Comparison of ENCODE assay signal across 8 cellular contexts in genomic region chr6:119347466-119348307, GRCh38. TPM values are rescaled to one million over a fixed set of nuclear protein-coding genes. Genes with fewer than 3 reads are reported as not detected.
DNase-seq lines count a peak whose midpoint lies in the region; ATAC-seq and TF ChIP-seq lines count a peak whose summit lies in the region.

No MANE protein-coding gene starts in this region.

- in situ Hi-C loops in GM18951 (cut with MboI; ENCODE audit: low sequenced_read_pairs, unreplicated experiment) (loop anchor here (10.0 kb wide), 1 partner anchor 193 kb away; no protein-coding TSS in a partner anchor), Panc1 (cut with HindIII; ENCODE audit: low pct_unique_long_range_greater_than_20kb, low sequenced_read_pairs) (no loop called here)

- DNase-seq in CD1c-positive myeloid dendritic cell (ENCODE audit: extremely low spot score) (peak; percentile 83), Panc1 (ENCODE audit: low read depth, low spot score) (no peak), body of pancreas (peak; percentile 51 to 72 (median 62)), kidney epithelial cell (ENCODE audit: low read depth) (no peak), HPDE6-E6E7 (ENCODE audit: extremely low spot score) (no peak)
- peak; percentile 11 for DNase-seq in stimulated activated CD4-positive, alpha-beta T cell treated with anti-CD3 and anti-CD28 coated beads, Interleukin-4, amount 100 ng/mL, for 1 hour

- TF ChIP-seq CTCF in Panc1 (IDR thresholded peaks at IDR 0.05) (no peak), body of pancreas (IDR thresholded peaks at IDR 0.05) (no peak), kidney epithelial cell (IDR thresholded peaks at IDR 0.05; ENCODE audit: insufficient read depth, low read length, poor library complexity, severe bottlenecking) (no peak)

- CTCF ChIA-PET in Panc1 (lab: Charles Lee) = no interaction called here

- peak overlapping the region; percentile 56 to 65; a peak in 3 of 4 replicates for H3K4me3 ChIP-seq in Panc1 (ENCODE audit: low read depth in 2 of 2, low read length in 2 of 2)
- H3K4me3 ChIP-seq in body of pancreas = peak overlapping the region; percentile 73 to 99
- peak overlapping the region; percentile 81 for H3K4me3 ChIP-seq in kidney epithelial cell (ENCODE audit: low read depth, low read length)

- no peaks in the 10 kb centered on the region for H3K9me3 ChIP-seq in Panc1 (ENCODE audit: control insufficient read depth, insufficient read depth, low read depth, low read length)
- H3K9me3 ChIP-seq in body of pancreas = no peaks in the 10 kb centered on the region

- intact Hi-C loops in Panc1 (cut with micrococcal nuclease; ENCODE audit: unreplicated experiment) = no loop called here
- intact Hi-C loops in body of pancreas (cut with DNase I) = no loop called here

- BruUV-seq in Panc1 (replicated peaks; lab: Mats Ljungman, UMichigan) = no TSS peak

- H3K4me1 ChIP-seq in Panc1 (ENCODE audit: control insufficient read depth, insufficient read depth, low read length) (peaks cover 11% of the 10 kb centered on the region), body of pancreas (peaks cover 45% of the 10 kb centered on the region)

- no peak overlapping the region for H3K27ac ChIP-seq in Panc1 (ENCODE audit: low read length)
- H3K27ac ChIP-seq in body of pancreas = peak overlapping the region; percentile 74 to 96 (median 90)

- WGBS in body of pancreas, 2 donors = 6 to 9% methylated on average over 24 of the region's 24 CpGs

- H3K27me3 ChIP-seq in Panc1 (ENCODE audit: control insufficient read depth, insufficient read depth, low read length) = peaks cover 51% of the 10 kb centered on the region
- no peaks in the 10 kb centered on the region for H3K27me3 ChIP-seq in body of pancreas
- H3K27me3 ChIP-seq in kidney epithelial cell (ENCODE audit: control insufficient read depth, insufficient read depth, low read length) = peaks cover 2% of the 10 kb centered on the region

- POLR2A ChIA-PET in Panc1 (lab: Charles Lee) = no interaction called here

- ATAC-seq in HG03108 (IDR thresholded peaks at IDR 0.05; ENCODE audit: unreplicated experiment) (peak; percentile 24), Panc1 (no peak), body of pancreas (peak; percentile 16)

- TF ChIP-seq POLR2A in GM18951 (IDR thresholded peaks at IDR 0.05; ENCODE audit: extremely low read depth, insufficient read depth, insufficient read length) (peak; percentile 64), body of pancreas (IDR thresholded peaks at IDR 0.05) (peak in 2 of 3 donors; percentile 44 to 45)

- H3K36me3 ChIP-seq in Panc1 (ENCODE audit: control insufficient read depth, insufficient read depth, low read length) = peaks cover 7% of the 10 kb centered on the region; the same call in 1 of the 2 replicates
- H3K36me3 ChIP-seq in body of pancreas (replicated peaks in 1 of 2; ENCODE audit: insufficient read depth in 1 of 2, low read depth in 2 of 2) = no peaks in the 10 kb centered on the region
- H3K36me3 ChIP-seq in kidney epithelial cell (ENCODE audit: control insufficient read depth, insufficient read depth, low read length) = no peaks in the 10 kb centered on the region

RNA-seq across cellular contexts. Expression of gene MAN1A1, which starts 1.9 kb away (rescaled TPM):
- total RNA-seq in Panc1 (2021; ENCODE audit: unreplicated experiment) (3.2 TPM), body of pancreas (100 to 1,000 TPM in 1 of 2 donors, 10 to 100 TPM in 1; 85.4 to 109 TPM), kidney epithelial cell (11.0 and 15.0 TPM in 2 replicates)
- polyA plus RNA-seq in Panc1 (2012; ENCODE audit: insufficient read length) = 0.96 TPM

Comparison
In these comparisons a context has a peak if more than half of its experiments do, and no peak if none do; other contexts are left out.
1. DNase-seq: peak in CD1c-positive myeloid dendritic cell (single experiment), body of pancreas (4 of 4) and stimulated activated CD4-positive, alpha-beta T cell treated with anti-CD3 and anti-CD28 coated beads, Interleukin-4, amount 100 ng/mL, for 1 hour (single experiment); none in Panc1 (single experiment), kidney epithelial cell (single experiment) and HPDE6-E6E7 (single experiment).
2. Peak in every context shown above with its lines, with median percentiles within 50 percentile points of each other: H3K4me3 ChIP-seq.